ENCODE assay signal across 1 cellular context in genomic region chr1:150235852-150236613, GRCh38.
TF ChIP-seq lines count a peak whose summit lies in the region.

Gene ANP32E, minus strand, starts transcription at chr1:150236112. Its CDS starts 326 bp downstream, at chr1:150235786.

TF ChIP-seq in WTC11, 78 proteins besides CTCF, POLR2A, EP300 and RAD21 (continued from another document and continues in another):
- no peak for TF ChIP-seq ZNF425 (CRISPR knock-in tag; conservative IDR thresholded peaks at IDR 0.05)
- TF ChIP-seq NR2C2 (CRISPR knock-in tag; IDR thresholded peaks at IDR 0.05): no peak
- peak; percentile 100 for TF ChIP-seq ZBTB43 (CRISPR knock-in tag; IDR thresholded peaks at IDR 0.05)
- peak; percentile 80 for TF ChIP-seq GABPB1 (CRISPR knock-in tag; IDR thresholded peaks at IDR 0.05)
- TF ChIP-seq ZMAT4 (CRISPR knock-in tag; IDR thresholded peaks at IDR 0.05): no peak
- TF ChIP-seq OVOL2 (CRISPR knock-in tag; IDR thresholded peaks at IDR 0.05; ENCODE audit: borderline replicate concordance): no peak
- TF ChIP-seq HMGXB4 (CRISPR knock-in tag; IDR thresholded peaks at IDR 0.05): peak; percentile 55; the same call in 1 of the 2 replicates
- peak; percentile 93 for TF ChIP-seq SMAD3 (CRISPR knock-in tag; IDR thresholded peaks at IDR 0.05; ENCODE audit: borderline replicate concordance)
- TF ChIP-seq ZNF671 (CRISPR knock-in tag; IDR thresholded peaks at IDR 0.05): no peak
- no peak for TF ChIP-seq USF1 (CRISPR knock-in tag; IDR thresholded peaks at IDR 0.05)
- TF ChIP-seq JUN (CRISPR knock-in tag; IDR thresholded peaks at IDR 0.05): no peak
- TF ChIP-seq GRHL2 (CRISPR knock-in tag; IDR thresholded peaks at IDR 0.05; ENCODE audit: insufficient replicate concordance, severe bottlenecking): no peak
- TF ChIP-seq FOXK1 (CRISPR knock-in tag; IDR thresholded peaks at IDR 0.05): peak; percentile 81
- TF ChIP-seq NR1H2 (CRISPR knock-in tag; IDR thresholded peaks at IDR 0.05): no peak
- TF ChIP-seq HMGA2 (CRISPR knock-in tag; IDR thresholded peaks at IDR 0.05): no peak
- no peak for TF ChIP-seq ATF3 (CRISPR knock-in tag; conservative IDR thresholded peaks at IDR 0.05)
- TF ChIP-seq FOXJ3 (CRISPR knock-in tag; IDR thresholded peaks at IDR 0.05; ENCODE audit: borderline replicate concordance): no peak
- TF ChIP-seq EMX1 (CRISPR knock-in tag; IDR thresholded peaks at IDR 0.05): no peak
- no peak for TF ChIP-seq JAZF1 (CRISPR knock-in tag; IDR thresholded peaks at IDR 0.05)
- TF ChIP-seq PRRX2 (CRISPR knock-in tag; IDR thresholded peaks at IDR 0.05): no peak
- no peak for TF ChIP-seq TEAD4 (CRISPR knock-in tag; IDR thresholded peaks at IDR 0.05)
- TF ChIP-seq ZNF121 (CRISPR knock-in tag; IDR thresholded peaks at IDR 0.05): no peak
- peak; percentile 97 for TF ChIP-seq NFYB (CRISPR knock-in tag; conservative IDR thresholded peaks at IDR 0.05; ENCODE audit: low read depth)
- no peak for TF ChIP-seq RORB (CRISPR knock-in tag; IDR thresholded peaks at IDR 0.05)
- no peak for TF ChIP-seq NFATC4 (CRISPR knock-in tag; IDR thresholded peaks at IDR 0.05)
- no peak for TF ChIP-seq NR3C1 (CRISPR knock-in tag; conservative IDR thresholded peaks at IDR 0.05; ENCODE audit: low read depth)
- TF ChIP-seq SOX15 (CRISPR knock-in tag; IDR thresholded peaks at IDR 0.05): no peak
- TF ChIP-seq MXD4 (CRISPR knock-in tag; IDR thresholded peaks at IDR 0.05; ENCODE audit: borderline replicate concordance): no peak
- TF ChIP-seq ZBTB21 (CRISPR knock-in tag; IDR thresholded peaks at IDR 0.05; ENCODE audit: borderline replicate concordance): peak; percentile 51; the same call in 1 of the 2 replicates
- peak; percentile 95 for TF ChIP-seq MYBL2 (CRISPR knock-in tag; IDR thresholded peaks at IDR 0.05)
- no peak for TF ChIP-seq CREB1 (CRISPR knock-in tag; IDR thresholded peaks at IDR 0.05)
- no peak for TF ChIP-seq ZNF396 (CRISPR knock-in tag; IDR thresholded peaks at IDR 0.05; ENCODE audit: borderline replicate concordance)
- no peak for TF ChIP-seq IRF2 (CRISPR knock-in tag; IDR thresholded peaks at IDR 0.05; ENCODE audit: borderline replicate concordance, low read depth)
- TF ChIP-seq ZNF317 (CRISPR knock-in tag; IDR thresholded peaks at IDR 0.05; ENCODE audit: borderline replicate concordance, low read depth): no peak
- peak; percentile 80 for TF ChIP-seq FOXP1 (CRISPR knock-in tag; IDR thresholded peaks at IDR 0.05; ENCODE audit: borderline replicate concordance)
- TF ChIP-seq IRF1 (CRISPR knock-in tag; IDR thresholded peaks at IDR 0.05): peak; percentile 83
- 0 out of 2 replicates have a peak, but pooled peaks have one; percentile 70 for TF ChIP-seq AFF4 (CRISPR knock-in tag; IDR thresholded peaks at IDR 0.05; ENCODE audit: borderline replicate concordance)
- no peak for TF ChIP-seq ATF6 (CRISPR knock-in tag; IDR thresholded peaks at IDR 0.05)
- TF ChIP-seq ETV6 (CRISPR knock-in tag; IDR thresholded peaks at IDR 0.05): peak; percentile 84
- no peak for TF ChIP-seq ZNF138 (CRISPR knock-in tag; conservative IDR thresholded peaks at IDR 0.05)
- TF ChIP-seq GTF2I (CRISPR knock-in tag; conservative IDR thresholded peaks at IDR 0.05): no peak
- peak; percentile 93 for TF ChIP-seq TEAD1 (CRISPR knock-in tag; IDR thresholded peaks at IDR 0.05)
- TF ChIP-seq ZNF416 (CRISPR knock-in tag; IDR thresholded peaks at IDR 0.05): no peak
- TF ChIP-seq CDX4 (CRISPR knock-in tag; IDR thresholded peaks at IDR 0.05; ENCODE audit: borderline replicate concordance): no peak
- TF ChIP-seq E2F4 (CRISPR knock-in tag; IDR thresholded peaks at IDR 0.05; ENCODE audit: borderline replicate concordance, low read depth): 0 out of 2 replicates have a peak, but pooled peaks have one; percentile 61
- no peak for TF ChIP-seq ZNF263 (CRISPR knock-in tag; IDR thresholded peaks at IDR 0.05; ENCODE audit: low read depth)
- no peak for TF ChIP-seq CBFB (CRISPR knock-in tag; IDR thresholded peaks at IDR 0.05; ENCODE audit: low read depth)
